Comparison of ENCODE assay signal across 15 cellular contexts in genomic region chr10:124676416-124677062, GRCh38.
DNase-seq lines count a peak whose midpoint lies in the region; ATAC-seq and TF ChIP-seq lines count a peak whose summit lies in the region.
"Had no signal": no experiment of that assay in that cellular context is flagged by ENCODE, and none has a peak within 500 bp of the region (broad histone marks: within the 10 kb centered on the region; RNA-seq: fewer than 3 reads in every experiment).

No MANE protein-coding gene starts in this region.

- BruUV-seq in PC-9 (replicated peaks; lab: Mats Ljungman, UMichigan) = no TSS peak

- DNase-seq in heart left ventricle (peak in 1 of 5 donors; percentile 30), cardiac septum (ENCODE audit: low spot score) (no peak), PC-9 (no peak)
- DNase-seq: activated CD4-positive, alpha-beta T cell treated with anti-CD3 and anti-CD28 coated beads for 1 hour; central memory CD4-positive, alpha-beta T cell; DMS153; esophagus squamous epithelium; Karpas-422; NCI-H2029 treated with DMSO at 0.1 percent for 48 hours; upper lobe of right lung had no signal

- H3F3A ChIP-seq in PC-9 (ENCODE audit: insufficient read depth, low read depth) = no peaks in the 10 kb centered on the region

- H3K27me3 ChIP-seq in heart left ventricle = no peaks in the 10 kb centered on the region
- H3K27me3 ChIP-seq in thymus (ENCODE audit: control insufficient read depth, insufficient read depth) = no peaks in the 10 kb centered on the region
- no peaks in the 10 kb centered on the region for H3K27me3 ChIP-seq in PC-9 (ENCODE audit: insufficient read depth, low read depth)
- H3K27me3 ChIP-seq: esophagus squamous epithelium, upper lobe of right lung had no signal

- H3K4me3 ChIP-seq in heart left ventricle = peak overlapping the region in 1 of 12 donors; percentile 31
- H3K4me3 ChIP-seq in mesodermal cell (ENCODE audit: extremely low read depth, insufficient read depth, low read length, poor library complexity, severe bottlenecking) = no peak overlapping the region
- no peak overlapping the region for H3K4me3 ChIP-seq in thymus (ENCODE audit: low read length)
- no peak overlapping the region for H3K4me3 ChIP-seq in PC-9
- H3K4me3 ChIP-seq: esophagus squamous epithelium, upper lobe of right lung had no signal

- H3K4me2 ChIP-seq in PC-9 = no peak overlapping the region

- intact Hi-C loops in heart left ventricle (cut with DNase I) = loop anchor here in 5 of 10 donors (5.0 kb wide), 1 partner anchor 34 kb away; no protein-coding TSS in a partner anchor
- intact Hi-C loops in cardiac septum (cut with DNase I) = no loop called here
- intact Hi-C loops in PC-9 (cut with micrococcal nuclease; ENCODE audit: unreplicated experiment) = no loop called here

- H3K9me3 ChIP-seq in heart left ventricle = no peaks in the 10 kb centered on the region
- H3K9me3 ChIP-seq in mesodermal cell (ENCODE audit: control insufficient read depth, low read length) = no peaks in the 10 kb centered on the region
- H3K9me3 ChIP-seq in thymus (ENCODE audit: control insufficient read depth) = no peaks in the 10 kb centered on the region
- H3K9me3 ChIP-seq in PC-9 (ENCODE audit: insufficient read depth, low read depth) = no peaks in the 10 kb centered on the region
- H3K9me3 ChIP-seq: esophagus squamous epithelium, upper lobe of right lung had no signal

- CTCF ChIA-PET in PC-9 (lab: Charles Lee) = no interaction called here

- POLR2A ChIA-PET in PC-9 (lab: Charles Lee; ENCODE audit: unreplicated experiment) = no interaction called here

- no peaks in the 10 kb centered on the region for H3K9me2 ChIP-seq in PC-9 (ENCODE audit: insufficient read depth)

- ATAC-seq in heart left ventricle (no peak), HG02884 (IDR thresholded peaks at IDR 0.05; ENCODE audit: unreplicated experiment) (no peak), GM19328 (IDR thresholded peaks at IDR 0.05; ENCODE audit: unreplicated experiment) (no peak)

- no peak overlapping the region for H2AFZ ChIP-seq in PC-9

- H3K4me1 ChIP-seq in heart left ventricle = peaks cover 36 to 100% (median 89%) of the 10 kb centered on the region in 12 donors
- H3K4me1 ChIP-seq in mesodermal cell (ENCODE audit: control insufficient read depth, insufficient read depth, low read length, poor library complexity, severe bottlenecking) = peaks cover 13% of the 10 kb centered on the region
- peaks cover 97% of the 10 kb centered on the region for H3K4me1 ChIP-seq in thymus (ENCODE audit: control insufficient read depth, insufficient read depth, low read length)
- peaks cover 4% of the 10 kb centered on the region; the same call in 1 of the 2 replicates for H3K4me1 ChIP-seq in PC-9 (replicated peaks; ENCODE audit: insufficient read depth)

- H3K36me3 ChIP-seq in heart left ventricle (peaks cover 0 to 20% (median 12%) of the 10 kb centered on the region in 9 donors), mesodermal cell (ENCODE audit: control insufficient read depth, insufficient read depth, low read length) (peaks cover 26% of the 10 kb centered on the region), thymus (ENCODE audit: control insufficient read depth, insufficient read depth) (peaks cover 38% of the 10 kb centered on the region), PC-9 (ENCODE audit: low read depth) (no peaks in the 10 kb centered on the region)

- WGBS in heart left ventricle, 4 donors = 62 to 73% (median 67%) methylated on average over 14 to 15 of the region's 15 CpGs
- WGBS in mesodermal cell (ENCODE audit: insufficient coverage in 2 of 2), 2 experiments = 82 to 86% methylated on average over 9 to 12 of the region's 15 CpGs
- WGBS in thymus = 69% methylated on average over 15 of the region's 15 CpGs

- H4K20me1 ChIP-seq in PC-9 (ENCODE audit: insufficient read depth) = no peaks in the 10 kb centered on the region

- no peak for TF ChIP-seq POLR2A in heart left ventricle (IDR thresholded peaks at IDR 0.05)

- TF ChIP-seq CTCF in heart left ventricle (IDR thresholded peaks at IDR 0.05) (no peak), PC-9 (conservative IDR thresholded peaks at IDR 0.05) (no peak)

- no peaks in the 10 kb centered on the region for H3K79me2 ChIP-seq in PC-9 (ENCODE audit: low read depth)

- H3K27ac ChIP-seq in heart left ventricle (peak overlapping the region; percentile 62 to 92 (median 84)), angular gyrus (ENCODE audit: low read depth, low read length) (peak overlapping the region; percentile 89), mesodermal cell (ENCODE audit: low read depth, low read length, severe bottlenecking) (peak overlapping the region; percentile 53), thymus (ENCODE audit: low read depth) (peak overlapping the region; percentile 92), PC-9 (no peak overlapping the region)
- H3K27ac ChIP-seq: upper lobe of right lung had no signal
